6 cellular contexts compared by ENCODE assay signal in genomic region chr22:10722804-10723203, GRCh38.
DNase-seq lines count a peak whose midpoint lies in the region; ATAC-seq and TF ChIP-seq lines count a peak whose summit lies in the region.
"Not testable (repeated sequence)": the region's sequence is repeated elsewhere in the genome, so short reads cannot be mapped to it uniquely, and the experiment has no call there.

No MANE protein-coding gene starts in this region.

- not testable (repeated sequence) for H3K27ac Mint-ChIP-seq in endodermal cell

- peaks cover 32% of the 10 kb centered on the region for H3K36me3 Mint-ChIP-seq in endodermal cell (ENCODE audit: low read depth)

- not testable (repeated sequence) for H3K4me1 ChIP-seq in HUES48 (ENCODE audit: control insufficient read depth, insufficient read depth, low read length); endodermal cell (ENCODE audit: control insufficient read depth, insufficient read depth, low read length); lower lobe of right lung; subcutaneous abdominal adipose tissue (ENCODE audit: control insufficient read depth in 5 of 5, insufficient read depth in 5 of 5, low read length in 5 of 5)

- peak; percentile 18 for ATAC-seq in Right ventricle myocardium superior (ENCODE audit: poor library complexity)
- ATAC-seq in lower lobe of right lung = peak; percentile 31 to 36

- H3K9ac ChIP-seq in HUES48 (ENCODE audit: low read depth, low read length); endodermal cell (ENCODE audit: extremely low read depth, low read length, poor library complexity, severe bottlenecking); subcutaneous abdominal adipose tissue (ENCODE audit: low read length in 5 of 5): not testable (repeated sequence)

- H3K9me3 Mint-ChIP-seq in endodermal cell = peaks cover 93% of the 10 kb centered on the region

- not testable (repeated sequence) for H3K4me1 Mint-ChIP-seq in endodermal cell

- intact Hi-C loops in Right ventricle myocardium superior (cut with DNase I); lower lobe of right lung (cut with DNase I): not testable (repeated sequence)

- not testable (repeated sequence) for H3K4me3 Mint-ChIP-seq in endodermal cell

- not testable (repeated sequence) for TF ChIP-seq CTCF in endodermal cell (conservative IDR thresholded peaks at IDR 0.05); lower lobe of right lung (IDR thresholded peaks at IDR 0.05)

- not testable (repeated sequence) for H3K27me3 Mint-ChIP-seq in endodermal cell (ENCODE audit: insufficient read depth)

- H3K36me3 ChIP-seq in HUES48 (ENCODE audit: control insufficient read depth, insufficient read depth, low read length); endodermal cell (ENCODE audit: control insufficient read depth, insufficient read depth, low read length); lower lobe of right lung; subcutaneous abdominal adipose tissue (ENCODE audit: control insufficient read depth in 5 of 5, insufficient read depth in 5 of 5, low read length in 5 of 5): not testable (repeated sequence)

- not testable (repeated sequence) for DNase-seq in endodermal cell, Right ventricle myocardium superior, lower lobe of right lung
- peak; percentile 2 for DNase-seq in pons (ENCODE audit: low spot score)

- H3K9me3 ChIP-seq in HUES48 (ENCODE audit: control insufficient read depth, insufficient read depth, low read length) (peaks cover 96% of the 10 kb centered on the region), endodermal cell (ENCODE audit: control insufficient read depth, low read length) (peaks cover 92% of the 10 kb centered on the region), lower lobe of right lung (peaks cover 10% of the 10 kb centered on the region), subcutaneous abdominal adipose tissue (ENCODE audit: control insufficient read depth in 5 of 5, low read length in 5 of 5) (peaks cover 18 to 90% (median 67%) of the 10 kb centered on the region in 5 donors)

- H3K4me3 ChIP-seq in HUES48 (ENCODE audit: low read depth, low read length) (peak overlapping the region; percentile 3; the same call in 1 of the 2 replicates), endodermal cell (ENCODE audit: low read length) (peak overlapping the region; percentile 61), subcutaneous abdominal adipose tissue (ENCODE audit: low read depth in 1 of 5, low read length in 5 of 5) (peak overlapping the region in 3 of 5 donors; percentile 0 to 5 (median 3))
- H3K4me3 ChIP-seq in lower lobe of right lung = not testable (repeated sequence)

- WGBS in endodermal cell (ENCODE audit: insufficient coverage in 1 of 2, insufficient read length in 1 of 2), 2 experiments = 63% methylated on average over 9 of the region's 9 CpGs

- not testable (repeated sequence) for H3K27me3 ChIP-seq in HUES48 (ENCODE audit: control insufficient read depth, insufficient read depth, low read length); endodermal cell (ENCODE audit: control insufficient read depth, insufficient read depth, low read length, poor library complexity, severe bottlenecking); lower lobe of right lung (ENCODE audit: low read depth); subcutaneous abdominal adipose tissue (ENCODE audit: control insufficient read depth in 5 of 5, insufficient read depth in 4 of 5, low read length in 5 of 5)

- H3K27ac ChIP-seq in HUES48 (ENCODE audit: low read depth, low read length); endodermal cell (ENCODE audit: low read depth, low read length); lower lobe of right lung; subcutaneous abdominal adipose tissue (ENCODE audit: low read depth, low read length): not testable (repeated sequence)
